29 cellular contexts compared by ENCODE assay signal in genomic region chr10:117536359-117536861, GRCh38. TPM values are rescaled to one million over a fixed set of nuclear protein-coding genes. Genes with fewer than 3 reads are reported as not detected.
DNase-seq lines count a peak whose midpoint lies in the region; FAIRE-seq and TF ChIP-seq lines count a peak whose summit lies in the region.
"Had no signal": no experiment of that assay in that cellular context is flagged by ENCODE, and none has a peak within 500 bp of the region (broad histone marks: within the 10 kb centered on the region; RNA-seq: fewer than 3 reads in every experiment).

No MANE protein-coding gene starts in this region.

- no peak overlapping the region for H2AFZ ChIP-seq in neuronal stem cell (ENCODE audit: low read length)

- H3K18ac ChIP-seq in neuronal stem cell (ENCODE audit: low read length) = peak overlapping the region; percentile 73

- TF ChIP-seq CTCF in GM20000 (IDR thresholded peaks at IDR 0.05; ENCODE audit: extremely low read depth, missing control alignments) = no peak
- no peak for TF ChIP-seq CTCF in fibroblast of villous mesenchyme (IDR thresholded peaks at IDR 0.05; ENCODE audit: insufficient read depth, low read depth, low read length)

- H2BK15ac ChIP-seq in neuronal stem cell (ENCODE audit: low read length) = no peak overlapping the region

- DNase-seq in GM20000 (ENCODE audit: low spot score) = peak; percentile 44
- peak; percentile 47 for DNase-seq in fibroblast of villous mesenchyme (ENCODE audit: low read depth)
- no peak for DNase-seq in neuronal stem cell (ENCODE audit: low spot score)
- no peak for DNase-seq in T1000 (lab: John Stamatoyannopoulos, UW)
- no peak for DNase-seq in urothelium cell line (ENCODE audit: low spot score)
- DNase-seq in activated T-helper 2 cell treated with anti-CD3 and anti-CD28 coated beads, Interferon-gamma antibody, Interleukin-2, Interleukin-4, amounts not matched to agents 10 μg/mL and 5 μg/mL and 100 μg/mL, durations not matched to agents 14 hours and 24 hours and 36 hours (ENCODE audit: low spot score) = no peak
- no peak for DNase-seq in H4 (ENCODE audit: low spot score)
- DNase-seq: activated CD4-positive, alpha-beta T cell treated with anti-CD3 and anti-CD28 coated beads, Interleukin-2, amount 10 ng/mL, durations not matched to agents 24 days and 14 days; activated CD8-positive, alpha-beta memory T cell treated with anti-CD3 and anti-CD28 coated beads, Interleukin-2, amount 10 ng/mL, durations not matched to agents 7 days and 5 days; left cardiac atrium; NCI-H187 treated with DMSO at 0.1 percent for 48 hours; NCI-H69; stimulated activated CD4-positive, alpha-beta T cell treated with anti-CD3 and anti-CD28 coated beads, Interleukin-4, amount 100 ng/mL, for 1 hour; T-helper 17 cell had no signal

- no peak overlapping the region for H2BK5ac ChIP-seq in neuronal stem cell (ENCODE audit: low read length)

- peaks cover 11 to 31% (median 19%) of the 10 kb centered on the region in 10 experiments; a peak in 17 of 20 replicates for H3K4me1 ChIP-seq in BLaER1 treated with 17β-estradiol and CSF1 and Interleukin-3, amounts not matched to agents 10 nM and 100 nM
- H3K4me1 ChIP-seq in neuronal stem cell (ENCODE audit: control insufficient read depth in 2 of 2, insufficient read depth in 1 of 2, low read depth in 1 of 2, low read length in 2 of 2) = peaks cover 0 to 16% of the 10 kb centered on the region in 2 donors
- H3K4me1 ChIP-seq: SJSA1 had no signal

- no peak overlapping the region for H4K8ac ChIP-seq in neuronal stem cell (ENCODE audit: low read depth, low read length)

- no peak overlapping the region for H3K27ac Mint-ChIP-seq in activated T-helper 2 cell treated with anti-CD3 and anti-CD28 coated beads, Interferon-gamma antibody, Interleukin-2, Interleukin-4, amounts not matched to agents 10 μg/mL and 5 μg/mL and 100 μg/mL, durations not matched to agents 14 hours and 24 hours and 36 hours
- H3K27ac Mint-ChIP-seq: activated CD8-positive, alpha-beta memory T cell treated with anti-CD3 and anti-CD28 coated beads, Interleukin-2, amount 10 ng/mL, durations not matched to agents 7 days and 5 days; CD14-positive monocyte; memory B cell; stimulated activated memory B cell treated with anti-CD40 and anti-IgM and Interleukin-4, amounts not matched to agents 10 μg/mL and 1 μg/mL and 100 μg/mL, for 72 hours; T-helper 17 cell had no signal

- H3K36me3 Mint-ChIP-seq in activated T-helper 2 cell treated with anti-CD3 and anti-CD28 coated beads, Interferon-gamma antibody, Interleukin-2, Interleukin-4, amounts not matched to agents 10 μg/mL and 5 μg/mL and 100 μg/mL, durations not matched to agents 14 hours and 24 hours and 36 hours (ENCODE audit: low read depth) = no peaks in the 10 kb centered on the region
- H3K36me3 Mint-ChIP-seq: activated CD8-positive, alpha-beta memory T cell treated with anti-CD3 and anti-CD28 coated beads, Interleukin-2, amount 10 ng/mL, durations not matched to agents 7 days and 5 days; CD14-positive monocyte; memory B cell; stimulated activated memory B cell treated with anti-CD40 and anti-IgM and Interleukin-4, amounts not matched to agents 10 μg/mL and 1 μg/mL and 100 μg/mL, for 72 hours had no signal

- H3K23ac ChIP-seq in neuronal stem cell (ENCODE audit: low read depth, low read length, poor library complexity) = no peak overlapping the region

- no peak overlapping the region for H2BK12ac ChIP-seq in neuronal stem cell (ENCODE audit: low read length)

- peaks cover 0 to 91% (median 83%) of the 10 kb centered on the region in 11 experiments; a peak in 18 of 22 replicates for H4K20me1 ChIP-seq in BLaER1 treated with 17β-estradiol and CSF1 and Interleukin-3, amounts not matched to agents 10 nM and 100 nM

- H3K9me3 ChIP-seq in BLaER1 treated with 17β-estradiol and CSF1 and Interleukin-3, amounts not matched to agents 10 nM and 100 nM (replicated peaks in 1 of 11) = peaks cover 0 to 2% (median 0%) of the 10 kb centered on the region in 11 experiments; a peak in 4 of 22 replicates
- H3K9me3 ChIP-seq in neuronal stem cell (replicated peaks in 1 of 2; ENCODE audit: control insufficient read depth in 2 of 2, insufficient read depth in 1 of 2, low read depth in 1 of 2, low read length in 2 of 2) = no peaks in the 10 kb centered on the region
- H3K9me3 ChIP-seq: right atrium auricular region, SJSA1, suprapubic skin had no signal

- no peak overlapping the region for H2BK120ac ChIP-seq in neuronal stem cell (ENCODE audit: low read depth, low read length)

- no peaks in the 10 kb centered on the region for H3K79me1 ChIP-seq in neuronal stem cell (ENCODE audit: low read depth, low read length)

- H3K9me3 Mint-ChIP-seq in activated T-helper 2 cell treated with anti-CD3 and anti-CD28 coated beads, Interferon-gamma antibody, Interleukin-2, Interleukin-4, amounts not matched to agents 10 μg/mL and 5 μg/mL and 100 μg/mL, durations not matched to agents 14 hours and 24 hours and 36 hours = no peaks in the 10 kb centered on the region
- H3K9me3 Mint-ChIP-seq: activated CD4-positive, alpha-beta T cell treated with anti-CD3 and anti-CD28 coated beads, Interleukin-2, amount 10 ng/mL, durations not matched to agents 24 days and 14 days; memory B cell; stimulated activated memory B cell treated with anti-CD40 and anti-IgM and Interleukin-4, amounts not matched to agents 10 μg/mL and 1 μg/mL and 100 μg/mL, for 72 hours had no signal

- no peaks in the 10 kb centered on the region for H3K36me3 ChIP-seq in BLaER1 treated with 17β-estradiol and CSF1 and Interleukin-3, amounts not matched to agents 10 nM and 100 nM
- no peaks in the 10 kb centered on the region for H3K36me3 ChIP-seq in neuronal stem cell (replicated peaks in 1 of 2; ENCODE audit: control insufficient read depth in 2 of 2, insufficient read depth in 2 of 2, low read length in 2 of 2)
- H3K36me3 ChIP-seq: right atrium auricular region, SJSA1, suprapubic skin had no signal

- no peak overlapping the region for H3K4ac ChIP-seq in neuronal stem cell (ENCODE audit: low read length)

- H3K4me3 Mint-ChIP-seq in activated T-helper 2 cell treated with anti-CD3 and anti-CD28 coated beads, Interferon-gamma antibody, Interleukin-2, Interleukin-4, amounts not matched to agents 10 μg/mL and 5 μg/mL and 100 μg/mL, durations not matched to agents 14 hours and 24 hours and 36 hours (ENCODE audit: low read depth) = no peak overlapping the region
- H3K4me3 Mint-ChIP-seq: activated CD4-positive, alpha-beta T cell treated with anti-CD3 and anti-CD28 coated beads, Interleukin-2, amount 10 ng/mL, durations not matched to agents 24 days and 14 days; activated CD8-positive, alpha-beta memory T cell treated with anti-CD3 and anti-CD28 coated beads, Interleukin-2, amount 10 ng/mL, durations not matched to agents 7 days and 5 days; memory B cell; stimulated activated memory B cell treated with anti-CD40 and anti-IgM and Interleukin-4, amounts not matched to agents 10 μg/mL and 1 μg/mL and 100 μg/mL, for 72 hours; T-helper 17 cell had no signal

- no CpG with 5 or more reads among the region's 26 CpGs for WGBS in neuronal stem cell (ENCODE audit: extremely low coverage in 2 of 2, insufficient read length in 2 of 2, insufficient replicate concordance in 1 of 2), 2 donors

- intact Hi-C loops in activated T-helper 2 cell treated with anti-CD3 and anti-CD28 coated beads, Interferon-gamma antibody, Interleukin-2, Interleukin-4, amounts not matched to agents 10 μg/mL and 5 μg/mL and 100 μg/mL, durations not matched to agents 14 hours and 24 hours and 36 hours (cut with micrococcal nuclease) = loop anchor here (2.0 kb wide), 2 partner anchors 404 to 704 kb away; no protein-coding TSS in a partner anchor

- no peak overlapping the region for H4K91ac ChIP-seq in neuronal stem cell (ENCODE audit: low read depth, low read length, poor library complexity)

- FAIRE-seq in urothelium cell line (lab: Jason Lieb, UNC) = no peak
- FAIRE-seq: D721Med, GM18507, H54, HepG2 had no signal

- peaks cover 79% of the 10 kb centered on the region for H3K27me3 Mint-ChIP-seq in activated T-helper 2 cell treated with anti-CD3 and anti-CD28 coated beads, Interferon-gamma antibody, Interleukin-2, Interleukin-4, amounts not matched to agents 10 μg/mL and 5 μg/mL and 100 μg/mL, durations not matched to agents 14 hours and 24 hours and 36 hours (ENCODE audit: low read depth)

- no peak overlapping the region for H3K9ac ChIP-seq in BLaER1 treated with 17β-estradiol and CSF1 and Interleukin-3, amounts not matched to agents 10 nM and 100 nM
- H3K9ac ChIP-seq in neuronal stem cell (ENCODE audit: low read depth, low read length, poor library complexity) = no peak overlapping the region

- H2AK5ac ChIP-seq in neuronal stem cell (ENCODE audit: low read depth, low read length) = no peak overlapping the region

- peak overlapping the region in 5 of 10 experiments; percentile 28 to 60 (median 54); a peak in 7 of 20 replicates for H3K4me3 ChIP-seq in BLaER1 treated with 17β-estradiol and CSF1 and Interleukin-3, amounts not matched to agents 10 nM and 100 nM
- no peak overlapping the region for H3K4me3 ChIP-seq in fibroblast of villous mesenchyme (ENCODE audit: low read depth, low read length)
- H3K4me3 ChIP-seq in neuronal stem cell (ENCODE audit: low read length in 2 of 2) = no peak overlapping the region
- H3K4me3 ChIP-seq: SJSA1 had no signal

- H3K4me2 ChIP-seq in BLaER1 treated with 17β-estradiol and CSF1 and Interleukin-3, amounts not matched to agents 10 nM and 100 nM = peak overlapping the region; percentile 26 to 92 (median 51); a peak in 18 of 22 replicates
- H3K4me2 ChIP-seq in neuronal stem cell (ENCODE audit: insufficient read depth, low read length, poor library complexity, severe bottlenecking) = no peak overlapping the region

- H3K27me3 ChIP-seq in BLaER1 treated with 17β-estradiol and CSF1 and Interleukin-3, amounts not matched to agents 10 nM and 100 nM = peaks cover 100% of the 10 kb centered on the region in 11 experiments
- H3K27me3 ChIP-seq in neuronal stem cell (ENCODE audit: control insufficient read depth in 3 of 3, insufficient read depth in 3 of 3, low read depth in 1 of 3, low read length in 3 of 3) = peaks cover 36 to 100% (median 93%) of the 10 kb centered on the region in 3 experiments

- H3K4me1 Mint-ChIP-seq in activated T-helper 2 cell treated with anti-CD3 and anti-CD28 coated beads, Interferon-gamma antibody, Interleukin-2, Interleukin-4, amounts not matched to agents 10 μg/mL and 5 μg/mL and 100 μg/mL, durations not matched to agents 14 hours and 24 hours and 36 hours (ENCODE audit: low read depth) = no peaks in the 10 kb centered on the region
- H3K4me1 Mint-ChIP-seq: activated CD4-positive, alpha-beta T cell treated with anti-CD3 and anti-CD28 coated beads, Interleukin-2, amount 10 ng/mL, durations not matched to agents 24 days and 14 days; memory B cell had no signal

- no peak overlapping the region for H3K14ac ChIP-seq in neuronal stem cell (ENCODE audit: low read length)

- no peak overlapping the region for H3K27ac ChIP-seq in BLaER1 treated with 17β-estradiol and CSF1 and Interleukin-3, amounts not matched to agents 10 nM and 100 nM
- H3K27ac ChIP-seq in neuronal stem cell (replicated peaks; ENCODE audit: low read length) = no peak overlapping the region
- H3K27ac ChIP-seq: HL-60, right atrium auricular region, SJSA1 had no signal

RNA-seq across cellular contexts. Expression of gene EMX2, which starts 6.1 kb away (rescaled TPM):
- 4.5 and 10.8 TPM in 2 replicates for total RNA-seq in fibroblast of villous mesenchyme
- 14.9 TPM for polyA plus RNA-seq in neuronal stem cell (2013, experiment 1 of 2)
- polyA plus RNA-seq in neuronal stem cell (2013, experiment 2 of 2) = 14.7 TPM
- not detected in 2 replicates for total RNA-seq in activated T-helper 2 cell treated with anti-CD3 and anti-CD28 coated beads, Interferon-gamma antibody, Interleukin-2, Interleukin-4, amounts not matched to agents 10 μg/mL and 5 μg/mL and 100 μg/mL, durations not matched to agents 14 hours and 24 hours and 36 hours
- total RNA-seq in H4 (2014; rRNA removed; shearing (Covaris generic)) = not detected in 2 replicates
- total RNA-seq: activated CD4-positive, alpha-beta T cell treated with anti-CD3 and anti-CD28 coated beads, Interleukin-2, amount 10 ng/mL, durations not matched to agents 24 days and 14 days; activated CD8-positive, alpha-beta memory T cell treated with anti-CD3 and anti-CD28 coated beads, Interleukin-2, amount 10 ng/mL, durations not matched to agents 7 days and 5 days; HepG2; LHCN-M2; RPMI7951; T-helper 17 cell had no signal
- polyA plus RNA-seq: AG04450, CD14-positive monocyte, HepG2 had no signal

Comparison
In these comparisons a context has a peak if more than half of its experiments do, and no peak if none do; other contexts are left out.
1. DNase-seq: peak in GM20000 (single experiment) and fibroblast of villous mesenchyme (single experiment); none in neuronal stem cell (single experiment), T1000 (single experiment), urothelium cell line (single experiment), activated T-helper 2 cell treated with anti-CD3 and anti-CD28 coated beads, Interferon-gamma antibody, Interleukin-2, Interleukin-4, amounts not matched to agents 10 μg/mL and 5 μg/mL and 100 μg/mL, durations not matched to agents 14 hours and 24 hours and 36 hours (single experiment) and H4 (single experiment).